ENCODE assay signal across 1 cellular context in genomic region chr1:171219751-171220385, GRCh38.
TF ChIP-seq lines count a peak whose summit lies in the region.

No MANE protein-coding gene starts in this region.

TF ChIP-seq in H1, 55 proteins besides CTCF, POLR2A, EP300 and RAD21:
- TF ChIP-seq SRF (IDR thresholded peaks at IDR 0.05; ENCODE audit: low read depth, low read length), result no peak
- no peak for TF ChIP-seq CTBP2 (IDR thresholded peaks at IDR 0.05; ENCODE audit: borderline replicate concordance, insufficient read depth, insufficient read length, low read length)
- no peak for TF ChIP-seq EGR1 (IDR thresholded peaks at IDR 0.05; ENCODE audit: borderline replicate concordance, low read depth, low read length)
- TF ChIP-seq SAP30 (IDR thresholded peaks at IDR 0.05; ENCODE audit: insufficient read depth, insufficient replicate concordance, low read length), result no peak
- no peak for TF ChIP-seq RBBP5 (IDR thresholded peaks at IDR 0.05; ENCODE audit: borderline replicate concordance, low read depth, low read length)
- no peak for TF ChIP-seq KDM4A (IDR thresholded peaks at IDR 0.05; ENCODE audit: low read depth, low read length, severe bottlenecking)
- 0 out of 4 replicates have a peak, but pooled peaks of 1 of the 2 experiments have one; percentile 38 for TF ChIP-seq HDAC2 (IDR thresholded peaks at IDR 0.05; ENCODE audit: borderline replicate concordance in 1 of 2, low read depth in 2 of 2, low read length in 2 of 2)
- TF ChIP-seq NANOG (IDR thresholded peaks at IDR 0.05; ENCODE audit: insufficient read depth, low read depth, low read length, poor library complexity, severe bottlenecking), result no peak
- TF ChIP-seq TCF12 (IDR thresholded peaks at IDR 0.05; ENCODE audit: low read depth, low read length), result no peak
- no peak for TF ChIP-seq YY1 (IDR thresholded peaks at IDR 0.05; ENCODE audit: low read depth, low read length)
- TF ChIP-seq POU5F1 (IDR thresholded peaks at IDR 0.05; ENCODE audit: low read depth, low read length), result no peak
- TF ChIP-seq FOSL1 (IDR thresholded peaks at IDR 0.05; ENCODE audit: insufficient read depth, low read depth, low read length), result no peak
- TF ChIP-seq, protein P1, sequence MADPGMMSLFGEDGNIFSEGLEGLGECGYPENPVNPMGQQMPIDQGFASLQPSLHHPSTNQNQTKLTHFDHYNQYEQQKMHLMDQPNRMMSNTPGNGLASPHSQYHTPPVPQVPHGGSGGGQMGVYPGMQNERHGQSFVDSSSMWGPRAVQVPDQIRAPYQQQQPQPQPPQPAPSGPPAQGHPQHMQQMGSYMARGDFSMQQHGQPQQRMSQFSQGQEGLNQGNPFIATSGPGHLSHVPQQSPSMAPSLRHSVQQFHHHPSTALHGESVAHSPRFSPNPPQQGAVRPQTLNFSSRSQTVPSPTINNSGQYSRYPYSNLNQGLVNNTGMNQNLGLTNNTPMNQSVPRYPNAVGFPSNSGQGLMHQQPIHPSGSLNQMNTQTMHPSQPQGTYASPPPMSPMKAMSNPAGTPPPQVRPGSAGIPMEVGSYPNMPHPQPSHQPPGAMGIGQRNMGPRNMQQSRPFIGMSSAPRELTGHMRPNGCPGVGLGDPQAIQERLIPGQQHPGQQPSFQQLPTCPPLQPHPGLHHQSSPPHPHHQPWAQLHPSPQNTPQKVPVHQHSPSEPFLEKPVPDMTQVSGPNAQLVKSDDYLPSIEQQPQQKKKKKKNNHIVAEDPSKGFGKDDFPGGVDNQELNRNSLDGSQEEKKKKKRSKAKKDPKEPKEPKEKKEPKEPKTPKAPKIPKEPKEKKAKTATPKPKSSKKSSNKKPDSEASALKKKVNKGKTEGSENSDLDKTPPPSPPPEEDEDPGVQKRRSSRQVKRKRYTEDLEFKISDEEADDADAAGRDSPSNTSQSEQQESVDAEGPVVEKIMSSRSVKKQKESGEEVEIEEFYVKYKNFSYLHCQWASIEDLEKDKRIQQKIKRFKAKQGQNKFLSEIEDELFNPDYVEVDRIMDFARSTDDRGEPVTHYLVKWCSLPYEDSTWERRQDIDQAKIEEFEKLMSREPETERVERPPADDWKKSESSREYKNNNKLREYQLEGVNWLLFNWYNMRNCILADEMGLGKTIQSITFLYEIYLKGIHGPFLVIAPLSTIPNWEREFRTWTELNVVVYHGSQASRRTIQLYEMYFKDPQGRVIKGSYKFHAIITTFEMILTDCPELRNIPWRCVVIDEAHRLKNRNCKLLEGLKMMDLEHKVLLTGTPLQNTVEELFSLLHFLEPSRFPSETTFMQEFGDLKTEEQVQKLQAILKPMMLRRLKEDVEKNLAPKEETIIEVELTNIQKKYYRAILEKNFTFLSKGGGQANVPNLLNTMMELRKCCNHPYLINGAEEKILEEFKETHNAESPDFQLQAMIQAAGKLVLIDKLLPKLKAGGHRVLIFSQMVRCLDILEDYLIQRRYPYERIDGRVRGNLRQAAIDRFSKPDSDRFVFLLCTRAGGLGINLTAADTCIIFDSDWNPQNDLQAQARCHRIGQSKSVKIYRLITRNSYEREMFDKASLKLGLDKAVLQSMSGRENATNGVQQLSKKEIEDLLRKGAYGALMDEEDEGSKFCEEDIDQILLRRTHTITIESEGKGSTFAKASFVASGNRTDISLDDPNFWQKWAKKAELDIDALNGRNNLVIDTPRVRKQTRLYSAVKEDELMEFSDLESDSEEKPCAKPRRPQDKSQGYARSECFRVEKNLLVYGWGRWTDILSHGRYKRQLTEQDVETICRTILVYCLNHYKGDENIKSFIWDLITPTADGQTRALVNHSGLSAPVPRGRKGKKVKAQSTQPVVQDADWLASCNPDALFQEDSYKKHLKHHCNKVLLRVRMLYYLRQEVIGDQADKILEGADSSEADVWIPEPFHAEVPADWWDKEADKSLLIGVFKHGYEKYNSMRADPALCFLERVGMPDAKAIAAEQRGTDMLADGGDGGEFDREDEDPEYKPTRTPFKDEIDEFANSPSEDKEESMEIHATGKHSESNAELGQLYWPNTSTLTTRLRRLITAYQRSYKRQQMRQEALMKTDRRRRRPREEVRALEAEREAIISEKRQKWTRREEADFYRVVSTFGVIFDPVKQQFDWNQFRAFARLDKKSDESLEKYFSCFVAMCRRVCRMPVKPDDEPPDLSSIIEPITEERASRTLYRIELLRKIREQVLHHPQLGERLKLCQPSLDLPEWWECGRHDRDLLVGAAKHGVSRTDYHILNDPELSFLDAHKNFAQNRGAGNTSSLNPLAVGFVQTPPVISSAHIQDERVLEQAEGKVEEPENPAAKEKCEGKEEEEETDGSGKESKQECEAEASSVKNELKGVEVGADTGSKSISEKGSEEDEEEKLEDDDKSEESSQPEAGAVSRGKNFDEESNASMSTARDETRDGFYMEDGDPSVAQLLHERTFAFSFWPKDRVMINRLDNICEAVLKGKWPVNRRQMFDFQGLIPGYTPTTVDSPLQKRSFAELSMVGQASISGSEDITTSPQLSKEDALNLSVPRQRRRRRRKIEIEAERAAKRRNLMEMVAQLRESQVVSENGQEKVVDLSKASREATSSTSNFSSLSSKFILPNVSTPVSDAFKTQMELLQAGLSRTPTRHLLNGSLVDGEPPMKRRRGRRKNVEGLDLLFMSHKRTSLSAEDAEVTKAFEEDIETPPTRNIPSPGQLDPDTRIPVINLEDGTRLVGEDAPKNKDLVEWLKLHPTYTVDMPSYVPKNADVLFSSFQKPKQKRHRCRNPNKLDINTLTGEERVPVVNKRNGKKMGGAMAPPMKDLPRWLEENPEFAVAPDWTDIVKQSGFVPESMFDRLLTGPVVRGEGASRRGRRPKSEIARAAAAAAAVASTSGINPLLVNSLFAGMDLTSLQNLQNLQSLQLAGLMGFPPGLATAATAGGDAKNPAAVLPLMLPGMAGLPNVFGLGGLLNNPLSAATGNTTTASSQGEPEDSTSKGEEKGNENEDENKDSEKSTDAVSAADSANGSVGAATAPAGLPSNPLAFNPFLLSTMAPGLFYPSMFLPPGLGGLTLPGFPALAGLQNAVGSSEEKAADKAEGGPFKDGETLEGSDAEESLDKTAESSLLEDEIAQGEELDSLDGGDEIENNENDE (IDR thresholded peaks at IDR 0.05; ENCODE audit: insufficient replicate concordance, low read length), result peak; percentile 89
- peak; percentile 67; the same call in 1 of the 2 replicates for TF ChIP-seq TEAD4 (IDR thresholded peaks at IDR 0.05; ENCODE audit: low read depth, low read length)
- no peak for TF ChIP-seq RFX5 (IDR thresholded peaks at IDR 0.05; ENCODE audit: borderline replicate concordance, low read depth, low read length)
- peak; percentile 63; the same call in 1 of the 2 replicates for TF ChIP-seq SP1 (IDR thresholded peaks at IDR 0.05; ENCODE audit: low read depth, low read length)
- peak; percentile 9; the same call in 1 of the 2 replicates for TF ChIP-seq MAFK (IDR thresholded peaks at IDR 0.05; ENCODE audit: low read depth, low read length)
